ENCODE assay signal across 12 cellular contexts in genomic region chr10:32004161-32004591, GRCh38. TPM values are rescaled to one million over a fixed set of nuclear protein-coding genes. Genes with fewer than 3 reads are reported as not detected.
DNase-seq lines count a peak whose midpoint lies in the region; ATAC-seq and TF ChIP-seq lines count a peak whose summit lies in the region.
"Had no signal": no experiment of that assay in that cellular context is flagged by ENCODE, and none has a peak within 500 bp of the region (broad histone marks: within the 10 kb centered on the region; RNA-seq: fewer than 3 reads in every experiment).

No MANE protein-coding gene starts in this region.

- H3K4me3 ChIP-seq in left lung (no peak overlapping the region), upper lobe of left lung (no peak overlapping the region)

- H3K36me3 ChIP-seq in left lung (peaks cover 0 to 28% of the 10 kb centered on the region in 2 donors), upper lobe of left lung (peaks cover 0 to 11% (median 6%) of the 10 kb centered on the region in 4 donors)

- H3K9me3 ChIP-seq in left lung (no peaks in the 10 kb centered on the region), upper lobe of left lung (no peaks in the 10 kb centered on the region)

- no peaks in the 10 kb centered on the region for H3K9me3 Mint-ChIP-seq in activated naive CD4-positive, alpha-beta T cell treated with anti-CD3 and anti-CD28 coated beads, Interleukin-2, amount 50 U/mL, for 72 hours
- no peaks in the 10 kb centered on the region for H3K9me3 Mint-ChIP-seq in activated T-helper 17 cell treated with anti-CD3 and anti-CD28 coated beads, Interleukin-2, amount 50 U/mL, for 72 hours
- H3K9me3 Mint-ChIP-seq: T-helper 1 cell treated with Interleukin-12 subunit alpha and Interleukin-12 subunit beta and Interleukin-4 antibody, amounts not matched to agents 30 μg/mL and 1 μg/mL, for 36 hours had no signal

- H3K4me1 Mint-ChIP-seq in activated T-helper 17 cell treated with anti-CD3 and anti-CD28 coated beads, Interleukin-2, amount 50 U/mL, for 72 hours = peaks cover 15% of the 10 kb centered on the region

- H3K27me3 ChIP-seq in left lung (no peaks in the 10 kb centered on the region), upper lobe of left lung (no peaks in the 10 kb centered on the region)

- H3K27ac Mint-ChIP-seq in activated naive CD4-positive, alpha-beta T cell treated with anti-CD3 and anti-CD28 coated beads, Interleukin-2, amount 50 U/mL, for 72 hours = peak overlapping the region; percentile 20 to 75
- H3K27ac Mint-ChIP-seq in activated T-helper 17 cell treated with anti-CD3 and anti-CD28 coated beads, Interleukin-2, amount 50 U/mL, for 72 hours = peak overlapping the region; percentile 56
- H3K27ac Mint-ChIP-seq: T-helper 1 cell treated with Interleukin-12 subunit alpha and Interleukin-12 subunit beta and Interleukin-4 antibody, amounts not matched to agents 30 μg/mL and 1 μg/mL, for 36 hours had no signal

- no peak overlapping the region for H3K4me3 Mint-ChIP-seq in activated T-helper 17 cell treated with anti-CD3 and anti-CD28 coated beads, Interleukin-2, amount 50 U/mL, for 72 hours
- H3K4me3 Mint-ChIP-seq: T-helper 1 cell treated with Interleukin-12 subunit alpha and Interleukin-12 subunit beta and Interleukin-4 antibody, amounts not matched to agents 30 μg/mL and 1 μg/mL, for 36 hours had no signal

- TF ChIP-seq EP300 in upper lobe of left lung (IDR thresholded peaks at IDR 0.05) = no peak

- 67 to 73% methylated on average over 1 to 3 of the region's 3 CpGs for WGBS in upper lobe of left lung, 2 donors

- no peaks in the 10 kb centered on the region for H3K4me1 ChIP-seq in left lung
- H3K4me1 ChIP-seq in upper lobe of left lung = peaks cover 0 to 3% (median 0%) of the 10 kb centered on the region in 4 donors

- ATAC-seq in activated naive CD4-positive, alpha-beta T cell treated with anti-CD3 and anti-CD28 coated beads, Interleukin-2, amount 50 U/mL, for 72 hours = peak; percentile 17 to 34
- no peak for ATAC-seq in activated T-helper 17 cell treated with anti-CD3 and anti-CD28 coated beads, Interleukin-2, amount 50 U/mL, for 72 hours (replicated peaks)
- ATAC-seq in left lung = peak; percentile 50
- ATAC-seq in upper lobe of left lung (ENCODE audit: low FRiP score in 2 of 2) = peak; percentile 36 to 58
- no peak for ATAC-seq in HG02763 (IDR thresholded peaks at IDR 0.05; ENCODE audit: unreplicated experiment)

- TF ChIP-seq POLR2A in upper lobe of left lung (IDR thresholded peaks at IDR 0.05) = no peak

- no peaks in the 10 kb centered on the region for H3K36me3 Mint-ChIP-seq in activated naive CD4-positive, alpha-beta T cell treated with anti-CD3 and anti-CD28 coated beads, Interleukin-2, amount 50 U/mL, for 72 hours
- peaks cover 31% of the 10 kb centered on the region for H3K36me3 Mint-ChIP-seq in activated T-helper 17 cell treated with anti-CD3 and anti-CD28 coated beads, Interleukin-2, amount 50 U/mL, for 72 hours (ENCODE audit: low read depth)

- H3K27ac ChIP-seq in left lung (no peak overlapping the region), upper lobe of left lung (peak overlapping the region in 2 of 4 donors; percentile 21 to 46)
- H3K27ac ChIP-seq: epithelial cell of prostate had no signal

- H3K27me3 Mint-ChIP-seq in activated T-helper 17 cell treated with anti-CD3 and anti-CD28 coated beads, Interleukin-2, amount 50 U/mL, for 72 hours = no peaks in the 10 kb centered on the region

- intact Hi-C loops in left lung (cut with DNase I) = loop anchor here in 1 of 2 donors (10.0 kb wide), 1 partner anchor 139 kb away; no protein-coding TSS in a partner anchor

- DNase-seq in activated naive CD4-positive, alpha-beta T cell treated with anti-CD3 and anti-CD28 coated beads, Interleukin-2, amount 50 U/mL, for 72 hours (ENCODE audit: low spot score in 2 of 2) = no peak
- DNase-seq in activated naive CD4-positive, alpha-beta T cell treated with Interleukin-2 at 50 U/mL for 16 hours = no peak
- no peak for DNase-seq in left lung
- no peak for DNase-seq in upper lobe of left lung
- DNase-seq in mesenteric fat pad (ENCODE audit: low spot score) = no peak
- no peak for DNase-seq in dermis blood vessel endothelial cell
- DNase-seq: activated effector memory CD4-positive, alpha-beta T cell treated with Interleukin-2 at 50 U/mL for 16 hours; NCI-H1092 had no signal

- TF ChIP-seq CTCF in left lung (IDR thresholded peaks at IDR 0.05) (no peak), upper lobe of left lung (IDR thresholded peaks at IDR 0.05) (no peak)

RNA-seq across cellular contexts. Expression of gene KIF5B, which starts 52.0 kb away (rescaled TPM):
- 10 to 100 TPM; 48.5 to 95.1 TPM for total RNA-seq in activated naive CD4-positive, alpha-beta T cell treated with anti-CD3 and anti-CD28 coated beads, Interleukin-2, amount 50 U/mL, for 72 hours
- total RNA-seq in activated T-helper 17 cell treated with anti-CD3 and anti-CD28 coated beads, Interleukin-2, amount 50 U/mL, for 72 hours = 10 to 100 TPM; 44.7 to 72.2 TPM
- total RNA-seq in left lung (100 to 1,000 TPM in 1 of 2 donors, 10 to 100 TPM in 1; 99.4 to 103 TPM), upper lobe of left lung (100 to 1,000 TPM in 2 of 6 donors, 10 to 100 TPM in 4; 59.7 to 170 (median 86.5) TPM), mesenteric fat pad (116 TPM), dermis blood vessel endothelial cell (155 and 227 TPM in 2 replicates)

Comparison
In these comparisons a context has a peak if more than half of its experiments do, and no peak if none do; other contexts are left out.
1. ATAC-seq: peak in activated naive CD4-positive, alpha-beta T cell treated with anti-CD3 and anti-CD28 coated beads, Interleukin-2, amount 50 U/mL, for 72 hours (2 of 2), left lung (single experiment) and upper lobe of left lung (2 of 2); none in activated T-helper 17 cell treated with anti-CD3 and anti-CD28 coated beads, Interleukin-2, amount 50 U/mL, for 72 hours (single experiment) and HG02763 (single experiment).